ENCODE assay signal across 6 cellular contexts in the genomic region with DNA sequence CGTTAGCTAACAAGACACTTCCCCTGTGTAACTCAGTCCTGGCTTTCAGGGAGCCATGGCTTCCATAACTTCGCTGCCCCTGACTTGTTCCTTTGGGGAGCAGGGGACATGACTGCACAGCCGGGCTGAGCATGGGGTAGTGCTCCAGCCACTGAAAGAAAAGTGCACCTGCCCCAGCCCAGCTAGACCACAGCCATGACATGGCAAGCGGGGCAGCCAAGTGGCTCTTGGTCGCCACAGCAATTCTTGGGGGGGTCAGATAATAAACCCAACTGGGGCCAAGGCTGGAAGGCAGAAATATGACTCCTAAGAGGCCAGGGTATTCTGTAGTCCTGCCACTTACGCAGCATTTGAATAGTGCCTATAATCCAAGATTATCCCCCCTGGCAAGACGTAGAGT.
"Had no signal": no experiment of that assay in that cellular context is flagged by ENCODE, and none has a peak within 500 bp of the region (broad histone marks: within the 10 kb centered on the region; RNA-seq: fewer than 3 reads in every experiment).

No MANE protein-coding gene starts in this region.

- H3K4me3 ChIP-seq: GM23248, HAP-1 had no signal

- H3K9me3 ChIP-seq: HAP-1 had no signal

- DNase-seq: GM23248, GOT3, H7, HFFc6 had no signal

- H2AFZ ChIP-seq: GM23248 had no signal

- H3K9ac ChIP-seq: GM23248 had no signal

- H3K36me3 ChIP-seq: HAP-1 had no signal

- H3K4me1 ChIP-seq: HAP-1 had no signal

- H3K27ac ChIP-seq: GM23248, HL-60 had no signal
